In genomic region chr5:126837907-126838539, GRCh38 we compare ENCODE assay signal across 10 cellular contexts.
DNase-seq lines count a peak whose midpoint lies in the region; ATAC-seq, FAIRE-seq and TF ChIP-seq lines count a peak whose summit lies in the region.
"Had no signal": no experiment of that assay in that cellular context is flagged by ENCODE, and none has a peak within 500 bp of the region (broad histone marks: within the 10 kb centered on the region; RNA-seq: fewer than 3 reads in every experiment).

No MANE protein-coding gene starts in this region.

- TF ChIP-seq EP300 in HepG2 (IDR thresholded peaks at IDR 0.05; ENCODE audit: low read depth in 2 of 2, low read length in 2 of 2): no peak
- TF ChIP-seq EP300 in HepG2 (CRISPR knock-in tag; IDR thresholded peaks at IDR 0.05; ENCODE audit: borderline replicate concordance): no peak

- BruUV-seq in HepG2 (replicated peaks; lab: Mats Ljungman, UMichigan): no TSS peak

- intact Hi-C loops in natural killer cell (cut with micrococcal nuclease) (loop anchor here (1.0 kb wide), 1 partner anchor 476 kb away; no protein-coding TSS in a partner anchor), HepG2 (cut with micrococcal nuclease; ENCODE audit: unreplicated experiment) (loop anchor here (2.0 kb wide), 1 partner anchor 477 kb away; no protein-coding TSS in a partner anchor)
- intact Hi-C loops in activated CD4-positive, alpha-beta T cell treated with anti-CD3 and anti-CD28 coated beads, Interleukin-2, amount 10 ng/mL, durations not matched to agents 24 days and 14 days (cut with micrococcal nuclease): loop anchor here (10.0 kb wide), 1 partner anchor 677 kb away; the partner anchor contains the start of gene PRRC1

- H3K9ac ChIP-seq in HepG2 (ENCODE audit: insufficient read depth, low read depth, low read length): no peak overlapping the region

- H3K36me3 ChIP-seq in HepG2 (replicated peaks in 1 of 2; ENCODE audit: control insufficient read depth in 1 of 2, insufficient read depth in 2 of 2, low read length in 2 of 2): peaks cover 8 to 44% of the 10 kb centered on the region in 2 experiments

- FAIRE-seq in HepG2 (lab: Jason Lieb, UNC): no peak

- H3K4me3 ChIP-seq in HepG2 (replicated peaks in 1 of 3; ENCODE audit: insufficient read depth in 1 of 3, low read depth in 2 of 3, low read length in 3 of 3): no peak overlapping the region

- H2AFZ ChIP-seq in HepG2 (ENCODE audit: low read length): no peak overlapping the region

- 95% methylated on average over 7 of the region's 7 CpGs for WGBS in HepG2 (ENCODE audit: low lambda C conversion rate)

- no peaks in the 10 kb centered on the region for H3K9me3 Mint-ChIP-seq in natural killer cell
- no peaks in the 10 kb centered on the region for H3K9me3 Mint-ChIP-seq in natural killer cell treated with Interleukin-12 subunit alpha and Interleukin-12 subunit beta and Interleukin-15 and Interleukin-18, amount 100 ng/mL, for 72 hours
- no peaks in the 10 kb centered on the region for H3K9me3 Mint-ChIP-seq in activated CD4-positive, alpha-beta T cell treated with anti-CD3 and anti-CD28 coated beads, Interleukin-2, amount 10 ng/mL, durations not matched to agents 24 days and 14 days
- H3K9me3 Mint-ChIP-seq: activated T-cell treated with anti-CD3 and anti-CD28 coated beads, Interleukin-2, amount 50 U/mL, for 24 hours; stimulated activated naive CD8-positive, alpha-beta T cell treated with anti-CD3 and anti-CD28 coated beads, Interleukin-15, amount 100 ng/mL, for 72 hours had no signal

- H3K4me2 ChIP-seq in HepG2 (ENCODE audit: low read depth, low read length): no peak overlapping the region

- no peaks in the 10 kb centered on the region for H3K4me1 ChIP-seq in HepG2 (ENCODE audit: insufficient read depth, low read length)

- CTCF ChIA-PET in HepG2 (lab: Yijun Ruan, JAX; ENCODE audit: low intra/inter-chr PET ratio, low total read pairs): interaction anchor here (1.3 kb wide), 1 partner anchor 476 kb away, joined by 6 read pairs; no protein-coding TSS in a partner anchor

- no peaks in the 10 kb centered on the region for H3K79me2 ChIP-seq in HepG2 (ENCODE audit: insufficient read depth, low read length)

- peak overlapping the region in 1 of 2 donors; percentile 31 for H3K27ac Mint-ChIP-seq in natural killer cell
- no peak overlapping the region for H3K27ac Mint-ChIP-seq in natural killer cell treated with Interleukin-12 subunit alpha and Interleukin-12 subunit beta and Interleukin-15 and Interleukin-18, amount 100 ng/mL, for 72 hours
- H3K27ac Mint-ChIP-seq in activated CD4-positive, alpha-beta T cell treated with anti-CD3 and anti-CD28 coated beads, Interleukin-2, amount 10 ng/mL, durations not matched to agents 24 days and 14 days: no peak overlapping the region
- H3K27ac Mint-ChIP-seq: activated T-cell treated with anti-CD3 and anti-CD28 coated beads, Interleukin-2, amount 50 U/mL, for 24 hours had no signal

- DNase-seq in natural killer cell (no peak), cerebellar cortex (ENCODE audit: low spot score) (peak; percentile 18), HepG2 (ENCODE audit: low spot score) (no peak), AG08396 (ENCODE audit: low spot score) (no peak), hypothalamus (lab: John Stamatoyannopoulos, UW) (no peak)
- no peak for DNase-seq in natural killer cell treated with Interleukin-12 subunit alpha and Interleukin-12 subunit beta and Interleukin-15 and Interleukin-18, amount 100 ng/mL, for 72 hours (ENCODE audit: low spot score)
- no peak for DNase-seq in activated CD4-positive, alpha-beta T cell treated with anti-CD3 and anti-CD28 coated beads, Interleukin-2, amount 10 ng/mL, durations not matched to agents 24 days and 14 days
- DNase-seq: activated T-cell treated with anti-CD3 and anti-CD28 coated beads, Interleukin-2, amount 50 U/mL, for 24 hours; stimulated activated naive CD8-positive, alpha-beta T cell treated with anti-CD3 and anti-CD28 coated beads, Interleukin-15, amount 100 ng/mL, for 72 hours had no signal

- POLR2A ChIA-PET in HepG2 (lab: Yijun Ruan, JAX): no interaction called here

- no peaks in the 10 kb centered on the region for H3K27me3 ChIP-seq in HepG2 (ENCODE audit: control insufficient read depth in 1 of 2, insufficient read depth in 2 of 2, low read length in 2 of 2)

- no peak for TF ChIP-seq RAD21 in HepG2 (CRISPR knock-in tag; IDR thresholded peaks at IDR 0.05)

- TF ChIP-seq CTCF in natural killer cell (IDR thresholded peaks at IDR 0.05) (peak; percentile 42), HepG2 (CRISPR knock-in tag; IDR thresholded peaks at IDR 0.05) (0 out of 2 replicates have a peak, but pooled peaks have one; percentile 5)

- ATAC-seq in natural killer cell: peak in 2 of 3 donors; percentile 52 to 56
- ATAC-seq in natural killer cell treated with Interleukin-12 subunit alpha and Interleukin-12 subunit beta and Interleukin-15 and Interleukin-18, amount 100 ng/mL, for 72 hours: no peak
- ATAC-seq in HepG2: no peak
- ATAC-seq in GM19023 (IDR thresholded peaks at IDR 0.05; ENCODE audit: unreplicated experiment): no peak
- ATAC-seq: stimulated activated naive CD8-positive, alpha-beta T cell treated with anti-CD3 and anti-CD28 coated beads, Interleukin-15, amount 100 ng/mL, for 72 hours had no signal

- no peak overlapping the region for H3K4me3 Mint-ChIP-seq in natural killer cell
- no peak overlapping the region for H3K4me3 Mint-ChIP-seq in natural killer cell treated with Interleukin-12 subunit alpha and Interleukin-12 subunit beta and Interleukin-15 and Interleukin-18, amount 100 ng/mL, for 72 hours
- H3K4me3 Mint-ChIP-seq in activated CD4-positive, alpha-beta T cell treated with anti-CD3 and anti-CD28 coated beads, Interleukin-2, amount 10 ng/mL, durations not matched to agents 24 days and 14 days: no peak overlapping the region
- H3K4me3 Mint-ChIP-seq: activated T-cell treated with anti-CD3 and anti-CD28 coated beads, Interleukin-2, amount 50 U/mL, for 24 hours; stimulated activated naive CD8-positive, alpha-beta T cell treated with anti-CD3 and anti-CD28 coated beads, Interleukin-15, amount 100 ng/mL, for 72 hours had no signal

- H4K20me1 ChIP-seq in HepG2 (ENCODE audit: insufficient read depth, low read length): no peaks in the 10 kb centered on the region

- TF ChIP-seq POLR2A in HepG2 (IDR thresholded peaks at IDR 0.05; ENCODE audit: insufficient read depth in 1 of 2, low read depth in 2 of 2, low read length in 2 of 2): no peak

- H3K27me3 Mint-ChIP-seq in natural killer cell (ENCODE audit: low read depth in 2 of 2): no peaks in the 10 kb centered on the region
- H3K27me3 Mint-ChIP-seq in natural killer cell treated with Interleukin-12 subunit alpha and Interleukin-12 subunit beta and Interleukin-15 and Interleukin-18, amount 100 ng/mL, for 72 hours: no peaks in the 10 kb centered on the region
- H3K27me3 Mint-ChIP-seq in activated CD4-positive, alpha-beta T cell treated with anti-CD3 and anti-CD28 coated beads, Interleukin-2, amount 10 ng/mL, durations not matched to agents 24 days and 14 days: no peaks in the 10 kb centered on the region
- H3K27me3 Mint-ChIP-seq: activated T-cell treated with anti-CD3 and anti-CD28 coated beads, Interleukin-2, amount 50 U/mL, for 24 hours; stimulated activated naive CD8-positive, alpha-beta T cell treated with anti-CD3 and anti-CD28 coated beads, Interleukin-15, amount 100 ng/mL, for 72 hours had no signal

- H3K4me1 Mint-ChIP-seq in natural killer cell: peaks cover 0 to 8% of the 10 kb centered on the region in 2 donors
- H3K4me1 Mint-ChIP-seq in natural killer cell treated with Interleukin-12 subunit alpha and Interleukin-12 subunit beta and Interleukin-15 and Interleukin-18, amount 100 ng/mL, for 72 hours (ENCODE audit: low read depth in 2 of 2): peaks cover 0 to 11% of the 10 kb centered on the region in 2 donors
- peaks cover 4% of the 10 kb centered on the region for H3K4me1 Mint-ChIP-seq in activated CD4-positive, alpha-beta T cell treated with anti-CD3 and anti-CD28 coated beads, Interleukin-2, amount 10 ng/mL, durations not matched to agents 24 days and 14 days
- H3K4me1 Mint-ChIP-seq: stimulated activated naive CD8-positive, alpha-beta T cell treated with anti-CD3 and anti-CD28 coated beads, Interleukin-15, amount 100 ng/mL, for 72 hours had no signal

- H3K36me3 Mint-ChIP-seq in natural killer cell: no peaks in the 10 kb centered on the region
- H3K36me3 Mint-ChIP-seq in natural killer cell treated with Interleukin-12 subunit alpha and Interleukin-12 subunit beta and Interleukin-15 and Interleukin-18, amount 100 ng/mL, for 72 hours: peaks cover 18% of the 10 kb centered on the region
- peaks cover 51% of the 10 kb centered on the region for H3K36me3 Mint-ChIP-seq in activated CD4-positive, alpha-beta T cell treated with anti-CD3 and anti-CD28 coated beads, Interleukin-2, amount 10 ng/mL, durations not matched to agents 24 days and 14 days (ENCODE audit: low read depth)

- no peak overlapping the region for H3K27ac ChIP-seq in HepG2 (ENCODE audit: extremely low read length, insufficient read depth, low read length)

- in situ Hi-C loops in HepG2 (cut with HindIII; ENCODE audit: extremely low pct_ligation_motif_present, low pct_unique_long_range_greater_than_20kb): no loop called here

- H3K9me3 ChIP-seq in HepG2 (ENCODE audit: low read length): no peaks in the 10 kb centered on the region

TF ChIP-seq in HepG2, 621 proteins besides CTCF, POLR2A, EP300 and RAD21:
- TF ChIP-seq, protein P1, sequence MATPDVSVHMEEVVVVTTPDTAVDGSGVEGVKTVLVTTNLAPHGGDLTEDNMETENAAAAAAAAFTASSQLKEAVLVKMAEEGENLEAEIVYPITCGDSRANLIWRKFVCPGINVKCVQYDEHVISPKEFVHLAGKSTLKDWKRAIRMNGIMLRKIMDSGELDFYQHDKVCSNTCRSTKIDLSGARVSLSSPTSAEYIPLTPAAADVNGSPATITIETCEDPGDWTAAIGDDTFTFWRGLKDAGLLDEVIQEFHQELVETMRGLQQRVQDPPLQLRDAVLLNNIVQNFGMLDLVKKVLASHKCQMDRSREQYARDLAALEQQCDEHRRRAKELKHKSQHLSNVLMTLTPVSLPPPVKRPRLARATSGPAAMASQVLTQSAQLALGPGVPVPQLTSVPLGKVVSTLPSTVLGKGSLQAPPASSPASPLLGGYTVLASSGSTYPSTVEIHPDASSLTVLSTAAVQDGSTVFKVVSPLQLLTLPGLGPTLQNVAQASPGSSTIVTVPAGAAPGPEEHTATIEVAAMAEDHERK (CRISPR knock-in tag; IDR thresholded peaks at IDR 0.05; ENCODE audit: low read depth): no peak
- TF ChIP-seq ADNP (CRISPR knock-in tag; IDR thresholded peaks at IDR 0.05): no peak

Comparison
In these comparisons a context has a peak if more than half of its experiments do, and no peak if none do; other contexts are left out.
1. ATAC-seq: peak in natural killer cell (2 of 3); none in natural killer cell treated with Interleukin-12 subunit alpha and Interleukin-12 subunit beta and Interleukin-15 and Interleukin-18, amount 100 ng/mL, for 72 hours (0 of 2), HepG2 (single experiment) and GM19023 (single experiment).